1 cellular context compared by ENCODE assay signal in genomic region chr1:203682401-203683383, GRCh38.
A peak's percentile ranks its signal among the peaks of the same experiment; 100 is the strongest.
TF ChIP-seq lines count a peak whose summit lies in the region.

No MANE protein-coding gene starts in this region.

TF ChIP-seq in HCT116, 20 proteins besides CTCF, POLR2A, EP300 and RAD21 (continued from another document):
- TF ChIP-seq REST (IDR thresholded peaks at IDR 0.05; ENCODE audit: low read depth) (no peak), SIN3A (IDR thresholded peaks at IDR 0.05; ENCODE audit: low read depth) (peak; percentile 41; the same call in 1 of the 2 replicates), SRF (IDR thresholded peaks at IDR 0.05; ENCODE audit: low read depth) (peak; percentile 74), TCF7L2 (IDR thresholded peaks at IDR 0.05; ENCODE audit: borderline replicate concordance, extremely low read depth, insufficient read depth, insufficient read length) (no peak), EZH2phosphoT487 (IDR thresholded peaks at IDR 0.05; ENCODE audit: borderline replicate concordance) (no peak), YY1 (IDR thresholded peaks at IDR 0.05; ENCODE audit: extremely low read depth, insufficient replicate concordance, low read depth, low read length) (peak; percentile 85)
